In the genomic region with DNA sequence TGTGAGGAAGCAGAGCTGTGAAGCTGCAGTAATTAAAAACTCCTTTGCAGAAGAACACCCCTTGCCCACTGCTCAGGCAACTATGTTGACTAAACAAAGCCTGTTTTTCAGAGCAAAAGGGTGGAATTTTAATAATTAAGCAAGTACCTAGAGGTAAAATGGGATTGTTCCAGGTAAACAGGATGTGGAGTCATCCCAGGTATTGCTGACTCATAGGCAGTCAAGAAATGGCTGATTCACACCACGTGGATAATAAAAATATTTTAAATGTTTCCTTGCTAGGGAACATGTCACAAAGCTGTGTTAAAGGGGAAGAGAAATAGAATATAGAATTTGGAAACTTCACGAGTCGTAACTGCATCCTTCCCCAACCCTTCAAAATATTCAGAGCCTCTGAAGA, we compare ENCODE assay signal across 19 cellular contexts.
"Had no signal": no experiment of that assay in that cellular context is flagged by ENCODE, and none has a peak within 500 bp of the region (broad histone marks: within the 10 kb centered on the region; RNA-seq: fewer than 3 reads in every experiment).

No MANE protein-coding gene starts in this region.

- H3K27me3 Mint-ChIP-seq: activated CD4-positive, alpha-beta T cell treated with anti-CD3 and anti-CD28 coated beads for 36 hours; stimulated activated naive CD8-positive, alpha-beta T cell treated with anti-CD3 and anti-CD28 coated beads, Interleukin-15, Interleukin-2, amounts not matched to agents 100 ng/mL and 50 ng/mL, for 24 hours had no signal

- H3K4me3 Mint-ChIP-seq: activated CD4-positive, alpha-beta T cell treated with anti-CD3 and anti-CD28 coated beads for 36 hours; nephron progenitor cell; stimulated activated naive CD8-positive, alpha-beta T cell treated with anti-CD3 and anti-CD28 coated beads, Interleukin-15, Interleukin-2, amounts not matched to agents 100 ng/mL and 50 ng/mL, for 24 hours; T-helper 2 cell treated with Interferon-gamma antibody and Interleukin-4, amounts not matched to agents 5 μg/mL and 100 μg/mL, for 36 hours had no signal

- H3K27me3 ChIP-seq: adrenal gland, right atrium auricular region, tibial nerve, vagina had no signal

- H3K4me1 ChIP-seq: adrenal gland, left ventricle myocardium inferior, right atrium auricular region, tibial nerve, vagina had no signal

- H3K27ac Mint-ChIP-seq: activated CD4-positive, alpha-beta T cell treated with anti-CD3 and anti-CD28 coated beads for 36 hours; nephron progenitor cell; stimulated activated naive CD8-positive, alpha-beta T cell treated with anti-CD3 and anti-CD28 coated beads, Interleukin-15, Interleukin-2, amounts not matched to agents 100 ng/mL and 50 ng/mL, for 24 hours; T-helper 2 cell treated with Interferon-gamma antibody and Interleukin-4, amounts not matched to agents 5 μg/mL and 100 μg/mL, for 36 hours had no signal

- H3K27ac ChIP-seq: adrenal gland, left ventricle myocardium inferior, right atrium auricular region, tibial nerve, vagina had no signal

- H3K4me1 Mint-ChIP-seq: activated CD4-positive, alpha-beta T cell treated with anti-CD3 and anti-CD28 coated beads for 36 hours had no signal

- DNase-seq: activated CD4-positive, alpha-beta T cell treated with anti-CD3 and anti-CD28 coated beads for 36 hours; activated CD4-positive, alpha-beta T cell treated with anti-CD3 and anti-CD28 coated beads, Interleukin-2, amount 50 U/mL, for 48 hours; activated gamma-delta T cell treated with Interleukin-2 at 50 U/mL for 16 hours; adrenal gland; dermis blood vessel endothelial cell; effector memory CD4-positive, alpha-beta T cell; foreskin melanocyte; glutamatergic neuron; hippocampal formation; islet precursor cell; left ventricle myocardium inferior; nephron progenitor cell; nucleus accumbens had no signal

- ATAC-seq: activated CD4-positive, alpha-beta T cell treated with anti-CD3 and anti-CD28 coated beads for 36 hours; activated naive CD4-positive, alpha-beta T cell treated with anti-CD3 and anti-CD28 coated beads, Interleukin-2, amount 50 U/mL, for 72 hours had no signal

- H3K4me3 ChIP-seq: adrenal gland, left ventricle myocardium inferior, right atrium auricular region, tibial nerve, vagina had no signal

- H3K36me3 ChIP-seq: adrenal gland, left ventricle myocardium inferior, right atrium auricular region, tibial nerve, vagina had no signal
